16 cellular contexts compared by ENCODE assay signal in genomic region chr20:51417745-51418529, GRCh38.
DNase-seq lines count a peak whose midpoint lies in the region; ATAC-seq and TF ChIP-seq lines count a peak whose summit lies in the region.
"Had no signal": no experiment of that assay in that cellular context is flagged by ENCODE, and none has a peak within 500 bp of the region (broad histone marks: within the 10 kb centered on the region; RNA-seq: fewer than 3 reads in every experiment).

No MANE protein-coding gene starts in this region.

- ATAC-seq in T-cell (replicated peaks in 1 of 4): peak in 3 of 4 experiments; percentile 18 to 57 (median 47)
- no peak for ATAC-seq in aorta (ENCODE audit: low FRiP score)
- ATAC-seq: gastroesophageal sphincter had no signal

- H3K4me3 ChIP-seq in stomach (no peak overlapping the region), aorta (ENCODE audit: low read length in 2 of 2) (no peak overlapping the region), Karpas-422 (ENCODE audit: low read length) (no peak overlapping the region)
- H3K4me3 ChIP-seq: gastroesophageal sphincter, MG63, ovary had no signal

- H3K36me3 Mint-ChIP-seq in activated naive CD4-positive, alpha-beta T cell treated with anti-CD3 and anti-CD28 coated beads, Interleukin-2, amount 10 ng/mL, durations not matched to agents 7 days and 5 days: peaks cover 68% of the 10 kb centered on the region
- H3K36me3 Mint-ChIP-seq in T-cell: peaks cover 34% of the 10 kb centered on the region
- H3K36me3 Mint-ChIP-seq in dendritic cell treated with granulocyte-macrophage colony-stimulating factor and Interleukin-4, amounts not matched to agents 40 ng/mL and 50 ng/mL, for 4 days (ENCODE audit: low read depth): peaks cover 53% of the 10 kb centered on the region

- H4K20me1 ChIP-seq in Karpas-422 (ENCODE audit: insufficient read depth, low read depth, low read length): no peaks in the 10 kb centered on the region

- TF ChIP-seq CTCF in stomach (IDR thresholded peaks at IDR 0.05): no peak

- peaks cover 56% of the 10 kb centered on the region for H3K4me1 Mint-ChIP-seq in activated naive CD4-positive, alpha-beta T cell treated with anti-CD3 and anti-CD28 coated beads, Interleukin-2, amount 10 ng/mL, durations not matched to agents 7 days and 5 days
- peaks cover 45 to 86% (median 66%) of the 10 kb centered on the region in 3 donors for H3K4me1 Mint-ChIP-seq in T-cell
- peaks cover 39% of the 10 kb centered on the region for H3K4me1 Mint-ChIP-seq in dendritic cell treated with granulocyte-macrophage colony-stimulating factor and Interleukin-4, amounts not matched to agents 40 ng/mL and 50 ng/mL, for 4 days (ENCODE audit: low read depth)

- H3K36me3 ChIP-seq in stomach (peaks cover 0 to 28% (median 9%) of the 10 kb centered on the region in 4 donors), aorta (ENCODE audit: control insufficient read depth in 1 of 2, insufficient read depth in 2 of 2, low read length in 1 of 2) (no peaks in the 10 kb centered on the region), Karpas-422 (ENCODE audit: insufficient read depth, low read length) (peaks cover 57% of the 10 kb centered on the region)
- H3K36me3 ChIP-seq: gastroesophageal sphincter, MG63, ovary had no signal

- H3K4me1 ChIP-seq in stomach: peaks cover 0 to 10% (median 6%) of the 10 kb centered on the region in 4 donors
- H3K4me1 ChIP-seq in aorta (ENCODE audit: control insufficient read depth in 1 of 2, insufficient read depth in 2 of 2, low read length in 2 of 2): peaks cover 0 to 2% of the 10 kb centered on the region in 2 donors
- H3K4me1 ChIP-seq in Karpas-422 (ENCODE audit: low read length): no peaks in the 10 kb centered on the region

- H3K27ac ChIP-seq in stomach (peak overlapping the region in 3 of 5 donors; percentile 18 to 40 (median 32)), aorta (ENCODE audit: low read depth in 1 of 2, low read length in 2 of 2) (no peak overlapping the region), Karpas-422 (ENCODE audit: low read length) (no peak overlapping the region)
- H3K27ac ChIP-seq: ovary, VCaP had no signal

- intact Hi-C loops in dendritic cell treated with granulocyte-macrophage colony-stimulating factor and Interleukin-4, amounts not matched to agents 40 ng/mL and 50 ng/mL, for 4 days (cut with micrococcal nuclease): no loop called here
- intact Hi-C loops in stomach (cut with DNase I; ENCODE audit: low total_unique reads) (no loop called here), aorta (cut with DNase I) (no loop called here)

- H3K4me2 ChIP-seq in Karpas-422 (ENCODE audit: low read depth, low read length, poor library complexity, severe bottlenecking): no peak overlapping the region
- H3K4me2 ChIP-seq: SK-N-SH had no signal

- peaks cover 50% of the 10 kb centered on the region for H3K79me2 ChIP-seq in Karpas-422 (ENCODE audit: low read length)

- H3K9me3 ChIP-seq in stomach: no peaks in the 10 kb centered on the region
- H3K9me3 ChIP-seq in aorta (ENCODE audit: control insufficient read depth, low read length): no peaks in the 10 kb centered on the region
- H3K9me3 ChIP-seq in Karpas-422 (ENCODE audit: low read length): no peaks in the 10 kb centered on the region
- H3K9me3 ChIP-seq: gastroesophageal sphincter, MG63, ovary, SK-N-SH had no signal

- H3K27ac Mint-ChIP-seq in activated naive CD4-positive, alpha-beta T cell treated with anti-CD3 and anti-CD28 coated beads, Interleukin-2, amount 10 ng/mL, durations not matched to agents 7 days and 5 days: peak overlapping the region; percentile 55
- peak overlapping the region; percentile 84 to 97 for H3K27ac Mint-ChIP-seq in T-cell
- peak overlapping the region; percentile 0 for H3K27ac Mint-ChIP-seq in dendritic cell treated with granulocyte-macrophage colony-stimulating factor and Interleukin-4, amounts not matched to agents 40 ng/mL and 50 ng/mL, for 4 days
- H3K27ac Mint-ChIP-seq: HFFc6 had no signal

- H3K9me3 Mint-ChIP-seq in activated naive CD4-positive, alpha-beta T cell treated with anti-CD3 and anti-CD28 coated beads, Interleukin-2, amount 10 ng/mL, durations not matched to agents 7 days and 5 days: no peaks in the 10 kb centered on the region
- H3K9me3 Mint-ChIP-seq in T-cell: no peaks in the 10 kb centered on the region
- H3K9me3 Mint-ChIP-seq in dendritic cell treated with granulocyte-macrophage colony-stimulating factor and Interleukin-4, amounts not matched to agents 40 ng/mL and 50 ng/mL, for 4 days: no peaks in the 10 kb centered on the region
- H3K9me3 Mint-ChIP-seq: HFFc6 had no signal

- no peaks in the 10 kb centered on the region for H3K9me2 ChIP-seq in Karpas-422 (replicated peaks; ENCODE audit: insufficient read depth, low read length)
- H3K9me2 ChIP-seq: SK-N-SH had no signal

- H3K9ac ChIP-seq in Karpas-422 (ENCODE audit: low read length): no peak overlapping the region
- H3K9ac ChIP-seq: SK-N-SH had no signal

- no peak overlapping the region for H2AFZ ChIP-seq in Karpas-422 (ENCODE audit: low read length)

- H3K27me3 ChIP-seq in stomach: no peaks in the 10 kb centered on the region
- no peaks in the 10 kb centered on the region for H3K27me3 ChIP-seq in aorta (ENCODE audit: control insufficient read depth in 1 of 2, insufficient read depth in 2 of 2, low read length in 1 of 2)
- no peaks in the 10 kb centered on the region for H3K27me3 ChIP-seq in Karpas-422 (ENCODE audit: low read length)
- H3K27me3 ChIP-seq: gastroesophageal sphincter, MG63, ovary had no signal

- POLR2A ChIA-PET in T-cell (lab: Charles Lee): interaction anchor here in 1 of 2 donors (1.2 kb wide), 1 partner anchor 12 kb away, joined by 3 read pairs; no protein-coding TSS in a partner anchor

- DNase-seq in activated naive CD4-positive, alpha-beta T cell treated with anti-CD3 and anti-CD28 coated beads, Interleukin-2, amount 10 ng/mL, durations not matched to agents 7 days and 5 days: no peak
- no peak for DNase-seq in activated naive CD4-positive, alpha-beta T cell treated with anti-CD3 and anti-CD28 coated beads, Interleukin-2, amount 50 U/mL, for 16 hours
- peak in 23 of 34 experiments; percentile 14 to 54 (median 33) for DNase-seq in T-cell
- DNase-seq in stomach: no peak
- DNase-seq in aorta: no peak
- DNase-seq in Karpas-422: no peak
- no peak for DNase-seq in NOMO-1 (lab: John Stamatoyannopoulos, UW; ENCODE audit: unreplicated experiment in 2 of 2)
- DNase-seq: DMS 273 treated with DMSO at 0.1 percent for 48 hours, HFFc6, MG63, ovary, SK-N-SH, small intestine had no signal

- no peaks in the 10 kb centered on the region for H3K27me3 Mint-ChIP-seq in activated naive CD4-positive, alpha-beta T cell treated with anti-CD3 and anti-CD28 coated beads, Interleukin-2, amount 10 ng/mL, durations not matched to agents 7 days and 5 days
- no peaks in the 10 kb centered on the region for H3K27me3 Mint-ChIP-seq in T-cell
- H3K27me3 Mint-ChIP-seq in dendritic cell treated with granulocyte-macrophage colony-stimulating factor and Interleukin-4, amounts not matched to agents 40 ng/mL and 50 ng/mL, for 4 days: peaks cover 7% of the 10 kb centered on the region

- no peak for TF ChIP-seq EP300 in stomach (IDR thresholded peaks at IDR 0.05)

- CTCF ChIA-PET in activated naive CD4-positive, alpha-beta T cell treated with anti-CD3 and anti-CD28 coated beads, Interleukin-2, amount 10 ng/mL, durations not matched to agents 7 days and 5 days (lab: Charles Lee): interaction anchor here (0.8 to 1.9 kb wide), 2 partner anchors 30 to 32 kb away, joined by 3 to 10 read pairs; no protein-coding TSS in a partner anchor
- CTCF ChIA-PET in T-cell (lab: Charles Lee): interaction anchor here (0.7 to 2.0 kb wide), 6 partner anchors 13 to 148 kb away, joined by 3 to 10 read pairs (median 4); partner anchors contain the start of gene NFATC2 (in 1 of the 2)

- WGBS in stomach, 5 donors: 81 to 91% (median 84%) methylated on average over 11 to 14 of the region's 14 CpGs
- WGBS in aorta, 2 donors: 89 to 95% methylated on average over 14 of the region's 14 CpGs

- no peak overlapping the region for H3K4me3 Mint-ChIP-seq in activated naive CD4-positive, alpha-beta T cell treated with anti-CD3 and anti-CD28 coated beads, Interleukin-2, amount 10 ng/mL, durations not matched to agents 7 days and 5 days
- H3K4me3 Mint-ChIP-seq in T-cell: peak overlapping the region; percentile 2 to 42 (median 39)
- H3K4me3 Mint-ChIP-seq in dendritic cell treated with granulocyte-macrophage colony-stimulating factor and Interleukin-4, amounts not matched to agents 40 ng/mL and 50 ng/mL, for 4 days: no peak overlapping the region
- H3K4me3 Mint-ChIP-seq: HFFc6 had no signal

- no peak for TF ChIP-seq POLR2A in stomach (IDR thresholded peaks at IDR 0.05)

Comparison
In these comparisons a context has a peak if more than half of its experiments do, and no peak if none do; other contexts are left out.
1. DNase-seq: peak in T-cell (23 of 34); none in activated naive CD4-positive, alpha-beta T cell treated with anti-CD3 and anti-CD28 coated beads, Interleukin-2, amount 10 ng/mL, durations not matched to agents 7 days and 5 days (single experiment), activated naive CD4-positive, alpha-beta T cell treated with anti-CD3 and anti-CD28 coated beads, Interleukin-2, amount 50 U/mL, for 16 hours (single experiment), stomach (single experiment), aorta (0 of 2), Karpas-422 (single experiment) and NOMO-1 (0 of 2).
2. H3K27ac Mint-ChIP-seq: peak in every context shown above with its lines; median percentile 90 in T-cell; 55 in activated naive CD4-positive, alpha-beta T cell treated with anti-CD3 and anti-CD28 coated beads, Interleukin-2, amount 10 ng/mL, durations not matched to agents 7 days and 5 days; 0 in dendritic cell treated with granulocyte-macrophage colony-stimulating factor and Interleukin-4, amounts not matched to agents 40 ng/mL and 50 ng/mL, for 4 days.
3. H3K4me3 Mint-ChIP-seq: peak in T-cell (3 of 3); none in activated naive CD4-positive, alpha-beta T cell treated with anti-CD3 and anti-CD28 coated beads, Interleukin-2, amount 10 ng/mL, durations not matched to agents 7 days and 5 days (single experiment) and dendritic cell treated with granulocyte-macrophage colony-stimulating factor and Interleukin-4, amounts not matched to agents 40 ng/mL and 50 ng/mL, for 4 days (single experiment).
4. H3K27ac ChIP-seq: peak in stomach (3 of 5); none in aorta (0 of 2) and Karpas-422 (single experiment).